1 cellular context compared by ENCODE assay signal in genomic region chr2:173355866-173356508, GRCh38.
TF ChIP-seq lines count a peak whose summit lies in the region.

No MANE protein-coding gene starts in this region.

TF ChIP-seq in SK-N-SH treated with all-trans-retinoic acid at 6 μM for 48 hours, 23 proteins besides CTCF, POLR2A, EP300 and RAD21 (continued from another document):
- TF ChIP-seq TOX (CRISPR knock-in tag; IDR thresholded peaks at IDR 0.05; ENCODE audit: borderline replicate concordance) = no peak
- no peak for TF ChIP-seq ZFP30 (CRISPR knock-in tag; IDR thresholded peaks at IDR 0.05)
- no peak for TF ChIP-seq ZC3H10 (CRISPR knock-in tag; IDR thresholded peaks at IDR 0.05)
- no peak for TF ChIP-seq BACH2 (CRISPR knock-in tag; IDR thresholded peaks at IDR 0.05; ENCODE audit: borderline replicate concordance)
- TF ChIP-seq SNAI2 (CRISPR knock-in tag; IDR thresholded peaks at IDR 0.05) = no peak
- no peak for TF ChIP-seq CREB5 (CRISPR knock-in tag; IDR thresholded peaks at IDR 0.05; ENCODE audit: low read depth)
- TF ChIP-seq RARB (CRISPR knock-in tag; IDR thresholded peaks at IDR 0.05) = no peak
